Comparison of ENCODE assay signal across 8 cellular contexts in the genomic region with DNA sequence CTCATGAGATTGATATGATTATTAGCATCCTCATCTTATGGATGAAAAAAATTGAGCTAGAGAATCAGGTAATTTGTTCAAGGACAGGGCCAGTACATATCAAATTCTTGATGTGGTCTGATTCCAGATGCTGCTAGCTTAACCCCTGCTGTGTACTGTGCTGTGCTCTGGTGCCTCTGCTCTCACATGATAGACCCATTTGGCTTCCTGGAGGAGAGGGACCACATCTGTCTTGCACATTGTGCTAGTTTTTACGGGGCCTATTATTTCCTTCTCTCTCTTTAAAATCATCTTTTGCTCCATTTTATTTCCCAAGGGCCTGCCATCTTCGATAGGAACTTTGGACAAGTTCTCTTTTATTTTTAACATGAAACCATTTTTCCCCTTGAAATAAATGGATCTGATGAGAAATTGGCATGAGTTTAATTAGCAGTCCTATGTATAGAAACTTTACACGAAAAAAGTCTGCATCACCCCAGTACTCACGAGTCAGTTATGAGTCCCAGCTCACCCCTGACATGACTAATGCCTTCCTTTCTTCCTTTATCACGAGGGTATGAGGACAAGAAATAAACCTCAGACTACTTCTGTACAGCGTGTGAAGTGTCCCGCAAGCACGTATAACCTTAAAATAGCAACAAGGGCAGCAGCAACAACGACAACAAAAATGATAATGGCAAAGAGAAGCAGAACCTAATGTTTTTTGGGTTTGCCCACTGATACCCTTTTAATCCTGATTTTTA. TPM values are rescaled to one million over a fixed set of nuclear protein-coding genes. Genes with fewer than 3 reads are reported as not detected.
DNase-seq lines count a peak whose midpoint lies in the region; ATAC-seq and TF ChIP-seq lines count a peak whose summit lies in the region.
"Had no signal": no experiment of that assay in that cellular context is flagged by ENCODE, and none has a peak within 500 bp of the region (broad histone marks: within the 10 kb centered on the region; RNA-seq: fewer than 3 reads in every experiment).

No MANE protein-coding gene starts in this region.

- H3K4me1 ChIP-seq in SJSA1 (replicated peaks) (peaks cover 11% of the 10 kb centered on the region), left ventricle myocardium inferior (peaks cover 34% of the 10 kb centered on the region), hepatocyte (ENCODE audit: insufficient read depth) (no peaks in the 10 kb centered on the region)
- H3K4me1 ChIP-seq in CD8-positive, alpha-beta T cell (ENCODE audit: insufficient read depth, low read length): no peaks in the 10 kb centered on the region

- H3K27ac ChIP-seq in SJSA1: peak overlapping the region; percentile 42
- peak overlapping the region; percentile 81 for H3K27ac ChIP-seq in left ventricle myocardium inferior (replicated peaks)
- H3K27ac ChIP-seq in hepatocyte: no peak overlapping the region
- no peak overlapping the region for H3K27ac ChIP-seq in CD8-positive, alpha-beta T cell (ENCODE audit: low read depth, low read length)
- H3K27ac ChIP-seq: VCaP had no signal

- no peaks in the 10 kb centered on the region for H3K36me3 Mint-ChIP-seq in CD8-positive, alpha-beta T cell

- H3K9me3 ChIP-seq in SJSA1 (replicated peaks) (no peaks in the 10 kb centered on the region), left ventricle myocardium inferior (replicated peaks) (no peaks in the 10 kb centered on the region), hepatocyte (ENCODE audit: low read depth) (no peaks in the 10 kb centered on the region)
- no peaks in the 10 kb centered on the region for H3K9me3 ChIP-seq in CD8-positive, alpha-beta T cell (ENCODE audit: low read length)

- peaks cover 4% of the 10 kb centered on the region for H3K4me1 Mint-ChIP-seq in CD8-positive, alpha-beta T cell (ENCODE audit: low read depth)

- no peaks in the 10 kb centered on the region for H3K9me2 ChIP-seq in hepatocyte (replicated peaks; ENCODE audit: insufficient read depth)

- H3K27ac Mint-ChIP-seq in CD8-positive, alpha-beta T cell: no peak overlapping the region

- H3K27me3 ChIP-seq in SJSA1 (replicated peaks) (no peaks in the 10 kb centered on the region), left ventricle myocardium inferior (ENCODE audit: low read depth) (no peaks in the 10 kb centered on the region), hepatocyte (no peaks in the 10 kb centered on the region)
- no peaks in the 10 kb centered on the region for H3K27me3 ChIP-seq in CD8-positive, alpha-beta T cell (ENCODE audit: insufficient read depth, low read length)

- H3K27me3 Mint-ChIP-seq in CD8-positive, alpha-beta T cell (ENCODE audit: low read depth): peaks cover 2% of the 10 kb centered on the region

- intact Hi-C loops in left ventricle myocardium inferior (cut with micrococcal nuclease): no loop called here
- intact Hi-C loops in CD8-positive, alpha-beta T cell (cut with DNase I, micrococcal nuclease): no loop called here

- CTCF ChIA-PET in CD8-positive, alpha-beta T cell (lab: Charles Lee): interaction anchor here (1.7 kb wide), 1 partner anchor 11 kb away, joined by 7 read pairs; no protein-coding TSS in a partner anchor

- H2AFZ ChIP-seq in hepatocyte: no peak overlapping the region

- no peak overlapping the region for H3K4me3 ChIP-seq in SJSA1
- no peak overlapping the region for H3K4me3 ChIP-seq in left ventricle myocardium inferior
- no peak overlapping the region for H3K4me3 ChIP-seq in hepatocyte
- H3K4me3 ChIP-seq in CD8-positive, alpha-beta T cell (ENCODE audit: low read depth, low read length): no peak overlapping the region

- WGBS in hepatocyte (ENCODE audit: low lambda C conversion rate, missing lambda C conversion rate): 74% methylated on average over 9 of the region's 9 CpGs

- no peaks in the 10 kb centered on the region for H3K79me2 ChIP-seq in hepatocyte

- in situ Hi-C loops in G401 (cut with HindIII; ENCODE audit: low sequenced_read_pairs): no loop called here

- H3K4me3 Mint-ChIP-seq in CD8-positive, alpha-beta T cell: no peak overlapping the region

- H3K36me3 ChIP-seq in SJSA1 (no peaks in the 10 kb centered on the region; the same call in 1 of the 2 replicates), left ventricle myocardium inferior (no peaks in the 10 kb centered on the region), hepatocyte (replicated peaks; ENCODE audit: insufficient read depth, low read depth) (no peaks in the 10 kb centered on the region)
- H3K36me3 ChIP-seq in CD8-positive, alpha-beta T cell (ENCODE audit: insufficient read depth, low read length): no peaks in the 10 kb centered on the region

- no peaks in the 10 kb centered on the region for H3K9me3 Mint-ChIP-seq in CD8-positive, alpha-beta T cell

- TF ChIP-seq CTCF in left ventricle myocardium inferior (IDR thresholded peaks at IDR 0.05; ENCODE audit: borderline replicate concordance) (no peak), hepatocyte (IDR thresholded peaks at IDR 0.05; ENCODE audit: poor library complexity) (no peak)
- TF ChIP-seq CTCF in CD8-positive, alpha-beta T cell (IDR thresholded peaks at IDR 0.05): no peak

- POLR2A ChIA-PET in CD8-positive, alpha-beta T cell (lab: Charles Lee): no interaction called here

- peak; percentile 79 for ATAC-seq in GM18907 (IDR thresholded peaks at IDR 0.05; ENCODE audit: unreplicated experiment)
- ATAC-seq in HG02870 (IDR thresholded peaks at IDR 0.05; ENCODE audit: unreplicated experiment): peak; percentile 68
- no peak for ATAC-seq in CD8-positive, alpha-beta T cell

- no peak overlapping the region for H3K4me2 ChIP-seq in hepatocyte

- DNase-seq in SJSA1 (ENCODE audit: low read depth in 1 of 2, low spot score in 2 of 2) (peak in 1 of 2 experiments; percentile 51), left ventricle myocardium inferior (no peak), hepatocyte (ENCODE audit: low spot score) (no peak), G401 (ENCODE audit: low spot score) (no peak)
- no peak for DNase-seq in CD8-positive, alpha-beta T cell

- H4K20me1 ChIP-seq in hepatocyte (ENCODE audit: insufficient read depth, poor library complexity, severe bottlenecking): no peaks in the 10 kb centered on the region

RNA-seq across cellular contexts. Expression of a gene that starts 26.5 kb away (rescaled TPM):
- 31.2 and 47.3 TPM in 2 replicates for total RNA-seq in SJSA1 (2014; rRNA removed; shearing (Covaris generic))
- total RNA-seq in left ventricle myocardium inferior (9.1 TPM), hepatocyte (7.3 and 8.2 TPM in 2 replicates)
- polyA plus RNA-seq in hepatocyte: 3.0 and 4.7 TPM in 2 replicates
- under 1 TPM; 0.11 to 0.25 TPM for total RNA-seq in CD8-positive, alpha-beta T cell
- 0.51 and 2.6 TPM in 2 replicates for total RNA-seq in G401 (2014; rRNA removed; shearing (Covaris generic))

Comparison
In these comparisons a context has a peak if more than half of its experiments do, and no peak if none do; other contexts are left out.
1. H3K27ac ChIP-seq: peak in SJSA1 (single experiment) and left ventricle myocardium inferior (single experiment); none in hepatocyte (single experiment) and CD8-positive, alpha-beta T cell (single experiment).